12 cellular contexts compared by ENCODE assay signal in the genomic region with DNA sequence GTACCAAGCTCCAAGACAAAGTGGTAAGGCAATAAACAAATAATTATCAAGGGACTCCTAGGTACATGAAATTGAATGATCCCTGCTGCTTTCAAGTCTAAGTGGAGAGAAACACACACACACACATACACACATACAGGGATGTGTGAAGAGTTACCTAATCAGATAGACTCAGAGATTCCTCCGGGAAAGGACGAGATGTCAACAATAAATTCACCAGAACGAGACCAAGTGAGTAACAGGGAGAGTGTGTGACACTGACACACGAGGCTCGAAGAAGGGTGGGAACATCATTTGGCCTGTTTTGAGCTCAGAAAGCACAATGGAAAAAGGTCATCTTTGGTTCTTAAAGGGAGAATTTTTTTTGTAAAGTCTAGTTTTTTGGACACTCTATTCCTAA. TPM values are rescaled to one million over a fixed set of nuclear protein-coding genes. Genes with fewer than 3 reads are reported as not detected.
A peak's percentile ranks its signal among the peaks of the same experiment; 100 is the strongest.
DNase-seq lines count a peak whose midpoint lies in the region; ATAC-seq and TF ChIP-seq lines count a peak whose summit lies in the region.
"Had no signal": no experiment of that assay in that cellular context is flagged by ENCODE, and none has a peak within 500 bp of the region (broad histone marks: within the 10 kb centered on the region; RNA-seq: fewer than 3 reads in every experiment).

No MANE protein-coding gene starts in this region.

- H3K4me3 Mint-ChIP-seq in WTC11 = no peak overlapping the region
- H3K4me3 Mint-ChIP-seq: IgD-negative memory B cell, mesothelial cell of epicardium had no signal

- POLR2A ChIA-PET in WTC11 (lab: Charles Lee) = no interaction called here

- peak overlapping the region in 16 of 21 experiments; percentile 11 to 83 (median 58) for H3K27ac ChIP-seq in skin epidermis

- DNase-seq in NCI-H2227 (lab: John Stamatoyannopoulos, UW; ENCODE audit: unreplicated experiment) (peak; percentile 18), NCI-H2227 treated with DMSO at 0.1 percent for 48 hours (lab: John Stamatoyannopoulos, UW) (no peak), WTC11 (ENCODE audit: low spot score) (no peak), foreskin fibroblast (peak; percentile 56 to 66), NCI-H526 (lab: John Stamatoyannopoulos, UW) (no peak)
- DNase-seq in activated CD8-positive, alpha-beta memory T cell treated with anti-CD3 and anti-CD28 coated beads, Interleukin-2, amount 50 U/mL, for 4 hours = no peak
- DNase-seq: NCI-H2081 treated with DMSO at 0.1 percent for 48 hours, T-helper 2 cell had no signal

- H3K36me3 Mint-ChIP-seq in WTC11 = peaks cover 8% of the 10 kb centered on the region; the same call in 1 of the 2 replicates
- H3K36me3 Mint-ChIP-seq: IgD-negative memory B cell, mesothelial cell of epicardium had no signal

- TF ChIP-seq CTCF in WTC11 (IDR thresholded peaks at IDR 0.05) (no peak), foreskin fibroblast (IDR thresholded peaks at IDR 0.05; ENCODE audit: low read depth, low read length) (no peak)

- H3K4me3 ChIP-seq in foreskin fibroblast (ENCODE audit: low read depth in 1 of 2, low read length in 2 of 2) (no peak overlapping the region), skin epidermis (no peak overlapping the region)

- CTCF ChIA-PET in WTC11 (lab: Charles Lee) = interaction anchor here (1.1 kb wide), 1 partner anchor 335 kb away, joined by 3 read pairs; no protein-coding TSS in a partner anchor

- no peaks in the 10 kb centered on the region for H3K9me3 Mint-ChIP-seq in WTC11
- H3K9me3 Mint-ChIP-seq: IgD-negative memory B cell, mesothelial cell of epicardium had no signal

- H3K4me1 Mint-ChIP-seq in WTC11 = peaks cover 90% of the 10 kb centered on the region

- ATAC-seq in WTC11 (no peak), HG03095 (IDR thresholded peaks at IDR 0.05; ENCODE audit: unreplicated experiment) (no peak)

- no peaks in the 10 kb centered on the region for H3K27me3 Mint-ChIP-seq in WTC11 (ENCODE audit: low read depth)

- H3K27ac Mint-ChIP-seq in WTC11 = peak overlapping the region; percentile 61
- H3K27ac Mint-ChIP-seq: IgD-negative memory B cell had no signal

TF ChIP-seq in WTC11, 78 proteins besides CTCF, POLR2A, EP300 and RAD21:
- no peak for TF ChIP-seq NR2C2 (CRISPR knock-in tag; IDR thresholded peaks at IDR 0.05)
- no peak for TF ChIP-seq ZBTB21 (CRISPR knock-in tag; IDR thresholded peaks at IDR 0.05; ENCODE audit: borderline replicate concordance)
- no peak for TF ChIP-seq KAT7 (CRISPR knock-in tag; IDR thresholded peaks at IDR 0.05; ENCODE audit: borderline replicate concordance)
- no peak for TF ChIP-seq ZNF263 (CRISPR knock-in tag; IDR thresholded peaks at IDR 0.05; ENCODE audit: low read depth)
- TF ChIP-seq GRHL2 (CRISPR knock-in tag; IDR thresholded peaks at IDR 0.05; ENCODE audit: insufficient replicate concordance, severe bottlenecking) = no peak
- TF ChIP-seq, protein P1, sequence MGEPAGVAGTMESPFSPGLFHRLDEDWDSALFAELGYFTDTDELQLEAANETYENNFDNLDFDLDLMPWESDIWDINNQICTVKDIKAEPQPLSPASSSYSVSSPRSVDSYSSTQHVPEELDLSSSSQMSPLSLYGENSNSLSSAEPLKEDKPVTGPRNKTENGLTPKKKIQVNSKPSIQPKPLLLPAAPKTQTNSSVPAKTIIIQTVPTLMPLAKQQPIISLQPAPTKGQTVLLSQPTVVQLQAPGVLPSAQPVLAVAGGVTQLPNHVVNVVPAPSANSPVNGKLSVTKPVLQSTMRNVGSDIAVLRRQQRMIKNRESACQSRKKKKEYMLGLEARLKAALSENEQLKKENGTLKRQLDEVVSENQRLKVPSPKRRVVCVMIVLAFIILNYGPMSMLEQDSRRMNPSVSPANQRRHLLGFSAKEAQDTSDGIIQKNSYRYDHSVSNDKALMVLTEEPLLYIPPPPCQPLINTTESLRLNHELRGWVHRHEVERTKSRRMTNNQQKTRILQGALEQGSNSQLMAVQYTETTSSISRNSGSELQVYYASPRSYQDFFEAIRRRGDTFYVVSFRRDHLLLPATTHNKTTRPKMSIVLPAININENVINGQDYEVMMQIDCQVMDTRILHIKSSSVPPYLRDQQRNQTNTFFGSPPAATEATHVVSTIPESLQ (CRISPR knock-in tag; IDR thresholded peaks at IDR 0.05) = no peak
- TF ChIP-seq TP53 (CRISPR knock-in tag; IDR thresholded peaks at IDR 0.05) = no peak
- TF ChIP-seq MYBL2 (CRISPR knock-in tag; IDR thresholded peaks at IDR 0.05) = no peak
- TF ChIP-seq GTF2I (CRISPR knock-in tag; conservative IDR thresholded peaks at IDR 0.05) = no peak
- no peak for TF ChIP-seq ZNF423 (CRISPR knock-in tag; IDR thresholded peaks at IDR 0.05)

RNA-seq across cellular contexts. Expression of gene LRIG1, which starts 13.3 kb away (rescaled TPM):
- total RNA-seq in WTC11 (2021) = 105 to 109 TPM (median 108 TPM) in 3 replicates

Comparison
In these comparisons a context has a peak if more than half of its experiments do, and no peak if none do; other contexts are left out.
1. DNase-seq: peak in NCI-H2227 (single experiment) and foreskin fibroblast (2 of 2); none in NCI-H2227 treated with DMSO at 0.1 percent for 48 hours (single experiment), WTC11 (single experiment), NCI-H526 (0 of 2) and activated CD8-positive, alpha-beta memory T cell treated with anti-CD3 and anti-CD28 coated beads, Interleukin-2, amount 50 U/mL, for 4 hours (single experiment).